ENCODE assay signal across 18 cellular contexts in genomic region chr2:67702284-67702683, GRCh38.
"Had no signal": no experiment of that assay in that cellular context is flagged by ENCODE, and none has a peak within 500 bp of the region (broad histone marks: within the 10 kb centered on the region; RNA-seq: fewer than 3 reads in every experiment).

No MANE protein-coding gene starts in this region.

- ATAC-seq: psoas muscle; right cardiac atrium; right lobe of liver; stimulated activated effector memory CD8-positive, alpha-beta T cell treated with anti-CD3 and anti-CD28 coated beads, Interleukin-12 subunit alpha, Interleukin-12 subunit beta, amount 100 ng/mL, for 72 hours; stimulated activated naive B cell treated with anti-CD40 and anti-IgM and Interleukin-4, amounts not matched to agents 10 μg/mL and 1 μg/mL and 100 μg/mL, for 72 hours had no signal

- DNase-seq: occipital lobe; ovary; posterior cingulate gyrus; psoas muscle; right cardiac atrium; right lobe of liver; sigmoid colon; small intestine; stimulated activated CD4-positive, alpha-beta T cell treated with anti-CD3 and anti-CD28 coated beads, Interleukin-15, amount 100 ng/mL, for 24 hours; stimulated activated CD4-positive, alpha-beta T cell treated with anti-CD3 and anti-CD28 coated beads, Interleukin-2, amount 100 ng/mL, for 24 hours; stimulated activated CD4-positive, alpha-beta T cell treated with anti-CD3 and anti-CD28 coated beads, Interleukin-2, amount 100 ng/mL, for 48 hours; stimulated activated CD4-positive, alpha-beta T cell treated with anti-CD3 and anti-CD28 coated beads, Interleukin-4, amount 100 ng/mL, for 24 hours; stimulated activated naive B cell treated with anti-CD40 and anti-IgM and Interleukin-4, amounts not matched to agents 10 μg/mL and 1 μg/mL and 100 μg/mL, for 72 hours; stimulated activated naive CD4-positive, alpha-beta T cell treated with Interleukin-2 at 50 U/mL for 16 hours; stomach; thyroid gland; upper lobe of left lung had no signal
